Comparison of ENCODE assay signal across 2 cellular contexts in the genomic region with DNA sequence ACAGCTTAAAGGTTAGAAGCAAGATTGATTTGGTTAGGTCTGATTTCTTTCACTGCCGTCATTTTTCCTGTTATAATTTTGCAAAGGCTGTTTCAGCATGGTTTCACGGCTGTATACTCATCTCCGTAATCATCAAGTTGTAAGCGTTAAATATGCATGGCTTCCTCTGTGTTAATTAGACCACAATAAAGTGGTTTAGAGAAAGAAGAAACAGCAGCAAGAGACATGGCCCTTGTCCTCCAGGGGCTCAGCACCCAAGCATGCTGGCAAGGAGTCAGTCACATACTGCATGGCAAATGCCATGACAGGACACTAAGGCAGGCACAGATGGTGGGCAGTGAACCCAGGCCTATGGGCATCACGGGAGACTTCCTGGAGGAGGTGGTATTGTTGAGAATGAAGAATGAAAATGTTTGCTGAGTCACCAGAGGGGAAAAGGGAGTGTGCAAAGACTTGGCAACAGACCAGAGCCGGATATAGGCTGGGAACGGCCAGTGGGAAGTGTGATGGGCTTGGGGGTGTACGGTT.
TF ChIP-seq lines count a peak whose summit lies in the region.

No MANE protein-coding gene starts in this region.

TF ChIP-seq in GM23338, 12 proteins besides CTCF, POLR2A, EP300 and RAD21 (continued from another document):
- TF ChIP-seq, protein P1, sequence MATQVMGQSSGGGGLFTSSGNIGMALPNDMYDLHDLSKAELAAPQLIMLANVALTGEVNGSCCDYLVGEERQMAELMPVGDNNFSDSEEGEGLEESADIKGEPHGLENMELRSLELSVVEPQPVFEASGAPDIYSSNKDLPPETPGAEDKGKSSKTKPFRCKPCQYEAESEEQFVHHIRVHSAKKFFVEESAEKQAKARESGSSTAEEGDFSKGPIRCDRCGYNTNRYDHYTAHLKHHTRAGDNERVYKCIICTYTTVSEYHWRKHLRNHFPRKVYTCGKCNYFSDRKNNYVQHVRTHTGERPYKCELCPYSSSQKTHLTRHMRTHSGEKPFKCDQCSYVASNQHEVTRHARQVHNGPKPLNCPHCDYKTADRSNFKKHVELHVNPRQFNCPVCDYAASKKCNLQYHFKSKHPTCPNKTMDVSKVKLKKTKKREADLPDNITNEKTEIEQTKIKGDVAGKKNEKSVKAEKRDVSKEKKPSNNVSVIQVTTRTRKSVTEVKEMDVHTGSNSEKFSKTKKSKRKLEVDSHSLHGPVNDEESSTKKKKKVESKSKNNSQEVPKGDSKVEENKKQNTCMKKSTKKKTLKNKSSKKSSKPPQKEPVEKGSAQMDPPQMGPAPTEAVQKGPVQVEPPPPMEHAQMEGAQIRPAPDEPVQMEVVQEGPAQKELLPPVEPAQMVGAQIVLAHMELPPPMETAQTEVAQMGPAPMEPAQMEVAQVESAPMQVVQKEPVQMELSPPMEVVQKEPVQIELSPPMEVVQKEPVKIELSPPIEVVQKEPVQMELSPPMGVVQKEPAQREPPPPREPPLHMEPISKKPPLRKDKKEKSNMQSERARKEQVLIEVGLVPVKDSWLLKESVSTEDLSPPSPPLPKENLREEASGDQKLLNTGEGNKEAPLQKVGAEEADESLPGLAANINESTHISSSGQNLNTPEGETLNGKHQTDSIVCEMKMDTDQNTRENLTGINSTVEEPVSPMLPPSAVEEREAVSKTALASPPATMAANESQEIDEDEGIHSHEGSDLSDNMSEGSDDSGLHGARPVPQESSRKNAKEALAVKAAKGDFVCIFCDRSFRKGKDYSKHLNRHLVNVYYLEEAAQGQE (IDR thresholded peaks at IDR 0.05; ENCODE audit: unreplicated experiment) = no peak
- TF ChIP-seq ZNF114 (CRISPR knock-in tag; IDR thresholded peaks at IDR 0.05) (no peak), CREB1 (CRISPR knock-in tag; IDR thresholded peaks at IDR 0.05; ENCODE audit: low read depth) (no peak), EZH2 (IDR thresholded peaks at IDR 0.05; ENCODE audit: low read depth, unreplicated experiment) (no peak), ZNF331 (CRISPR knock-in tag; IDR thresholded peaks at IDR 0.05; ENCODE audit: low read depth) (no peak), EZH2phosphoT487 (IDR thresholded peaks at IDR 0.05; ENCODE audit: unreplicated experiment) (no peak), JUNB (IDR thresholded peaks at IDR 0.05; ENCODE audit: unreplicated experiment) (no peak)
- TF ChIP-seq, protein P2, sequence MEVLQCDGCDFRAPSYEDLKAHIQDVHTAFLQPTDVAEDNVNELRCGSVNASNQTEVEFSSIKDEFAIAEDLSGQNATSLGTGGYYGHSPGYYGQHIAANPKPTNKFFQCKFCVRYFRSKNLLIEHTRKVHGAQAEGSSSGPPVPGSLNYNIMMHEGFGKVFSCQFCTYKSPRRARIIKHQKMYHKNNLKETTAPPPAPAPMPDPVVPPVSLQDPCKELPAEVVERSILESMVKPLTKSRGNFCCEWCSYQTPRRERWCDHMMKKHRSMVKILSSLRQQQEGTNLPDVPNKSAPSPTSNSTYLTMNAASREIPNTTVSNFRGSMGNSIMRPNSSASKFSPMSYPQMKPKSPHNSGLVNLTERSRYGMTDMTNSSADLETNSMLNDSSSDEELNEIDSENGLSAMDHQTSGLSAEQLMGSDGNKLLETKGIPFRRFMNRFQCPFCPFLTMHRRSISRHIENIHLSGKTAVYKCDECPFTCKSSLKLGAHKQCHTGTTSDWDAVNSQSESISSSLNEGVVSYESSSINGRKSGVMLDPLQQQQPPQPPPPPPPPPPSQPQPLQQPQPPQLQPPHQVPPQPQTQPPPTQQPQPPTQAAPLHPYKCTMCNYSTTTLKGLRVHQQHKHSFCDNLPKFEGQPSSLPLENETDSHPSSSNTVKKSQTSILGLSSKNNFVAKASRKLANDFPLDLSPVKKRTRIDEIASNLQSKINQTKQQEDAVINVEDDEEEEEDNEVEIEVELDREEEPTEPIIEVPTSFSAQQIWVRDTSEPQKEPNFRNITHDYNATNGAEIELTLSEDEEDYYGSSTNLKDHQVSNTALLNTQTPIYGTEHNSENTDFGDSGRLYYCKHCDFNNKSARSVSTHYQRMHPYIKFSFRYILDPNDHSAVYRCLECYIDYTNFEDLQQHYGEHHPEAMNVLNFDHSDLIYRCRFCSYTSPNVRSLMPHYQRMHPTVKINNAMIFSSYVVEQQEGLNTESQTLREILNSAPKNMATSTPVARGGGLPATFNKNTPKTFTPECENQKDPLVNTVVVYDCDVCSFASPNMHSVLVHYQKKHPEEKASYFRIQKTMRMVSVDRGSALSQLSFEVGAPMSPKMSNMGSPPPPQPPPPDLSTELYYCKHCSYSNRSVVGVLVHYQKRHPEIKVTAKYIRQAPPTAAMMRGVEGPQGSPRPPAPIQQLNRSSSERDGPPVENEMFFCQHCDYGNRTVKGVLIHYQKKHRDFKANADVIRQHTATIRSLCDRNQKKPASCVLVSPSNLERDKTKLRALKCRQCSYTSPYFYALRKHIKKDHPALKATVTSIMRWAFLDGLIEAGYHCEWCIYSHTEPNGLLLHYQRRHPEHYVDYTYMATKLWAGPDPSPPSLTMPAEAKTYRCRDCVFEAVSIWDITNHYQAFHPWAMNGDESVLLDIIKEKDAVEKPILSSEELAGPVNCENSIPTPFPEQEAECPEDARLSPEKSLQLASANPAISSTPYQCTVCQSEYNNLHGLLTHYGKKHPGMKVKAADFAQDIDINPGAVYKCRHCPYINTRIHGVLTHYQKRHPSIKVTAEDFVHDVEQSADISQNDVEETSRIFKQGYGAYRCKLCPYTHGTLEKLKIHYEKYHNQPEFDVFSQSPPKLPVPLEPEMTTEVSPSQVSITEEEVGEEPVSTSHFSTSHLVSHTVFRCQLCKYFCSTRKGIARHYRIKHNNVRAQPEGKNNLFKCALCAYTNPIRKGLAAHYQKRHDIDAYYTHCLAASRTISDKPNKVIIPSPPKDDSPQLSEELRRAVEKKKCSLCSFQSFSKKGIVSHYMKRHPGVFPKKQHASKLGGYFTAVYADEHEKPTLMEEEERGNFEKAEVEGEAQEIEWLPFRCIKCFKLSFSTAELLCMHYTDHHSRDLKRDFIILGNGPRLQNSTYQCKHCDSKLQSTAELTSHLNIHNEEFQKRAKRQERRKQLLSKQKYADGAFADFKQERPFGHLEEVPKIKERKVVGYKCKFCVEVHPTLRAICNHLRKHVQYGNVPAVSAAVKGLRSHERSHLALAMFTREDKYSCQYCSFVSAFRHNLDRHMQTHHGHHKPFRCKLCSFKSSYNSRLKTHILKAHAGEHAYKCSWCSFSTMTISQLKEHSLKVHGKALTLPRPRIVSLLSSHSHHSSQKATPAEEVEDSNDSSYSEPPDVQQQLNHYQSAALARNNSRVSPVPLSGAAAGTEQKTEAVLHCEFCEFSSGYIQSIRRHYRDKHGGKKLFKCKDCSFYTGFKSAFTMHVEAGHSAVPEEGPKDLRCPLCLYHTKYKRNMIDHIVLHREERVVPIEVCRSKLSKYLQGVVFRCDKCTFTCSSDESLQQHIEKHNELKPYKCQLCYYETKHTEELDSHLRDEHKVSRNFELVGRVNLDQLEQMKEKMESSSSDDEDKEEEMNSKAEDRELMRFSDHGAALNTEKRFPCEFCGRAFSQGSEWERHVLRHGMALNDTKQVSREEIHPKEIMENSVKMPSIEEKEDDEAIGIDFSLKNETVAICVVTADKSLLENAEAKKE (CRISPR knock-in tag; IDR thresholded peaks at IDR 0.05) = no peak
- TF ChIP-seq, protein P3, sequence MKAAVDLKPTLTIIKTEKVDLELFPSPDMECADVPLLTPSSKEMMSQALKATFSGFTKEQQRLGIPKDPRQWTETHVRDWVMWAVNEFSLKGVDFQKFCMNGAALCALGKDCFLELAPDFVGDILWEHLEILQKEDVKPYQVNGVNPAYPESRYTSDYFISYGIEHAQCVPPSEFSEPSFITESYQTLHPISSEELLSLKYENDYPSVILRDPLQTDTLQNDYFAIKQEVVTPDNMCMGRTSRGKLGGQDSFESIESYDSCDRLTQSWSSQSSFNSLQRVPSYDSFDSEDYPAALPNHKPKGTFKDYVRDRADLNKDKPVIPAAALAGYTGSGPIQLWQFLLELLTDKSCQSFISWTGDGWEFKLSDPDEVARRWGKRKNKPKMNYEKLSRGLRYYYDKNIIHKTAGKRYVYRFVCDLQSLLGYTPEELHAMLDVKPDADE (IDR thresholded peaks at IDR 0.05) = no peak
TF ChIP-seq in GM23338: peak in this region for 0.

TF ChIP-seq in HepG2, 621 proteins besides CTCF, POLR2A, EP300 and RAD21 (continued from another document):
- TF ChIP-seq, protein P4, sequence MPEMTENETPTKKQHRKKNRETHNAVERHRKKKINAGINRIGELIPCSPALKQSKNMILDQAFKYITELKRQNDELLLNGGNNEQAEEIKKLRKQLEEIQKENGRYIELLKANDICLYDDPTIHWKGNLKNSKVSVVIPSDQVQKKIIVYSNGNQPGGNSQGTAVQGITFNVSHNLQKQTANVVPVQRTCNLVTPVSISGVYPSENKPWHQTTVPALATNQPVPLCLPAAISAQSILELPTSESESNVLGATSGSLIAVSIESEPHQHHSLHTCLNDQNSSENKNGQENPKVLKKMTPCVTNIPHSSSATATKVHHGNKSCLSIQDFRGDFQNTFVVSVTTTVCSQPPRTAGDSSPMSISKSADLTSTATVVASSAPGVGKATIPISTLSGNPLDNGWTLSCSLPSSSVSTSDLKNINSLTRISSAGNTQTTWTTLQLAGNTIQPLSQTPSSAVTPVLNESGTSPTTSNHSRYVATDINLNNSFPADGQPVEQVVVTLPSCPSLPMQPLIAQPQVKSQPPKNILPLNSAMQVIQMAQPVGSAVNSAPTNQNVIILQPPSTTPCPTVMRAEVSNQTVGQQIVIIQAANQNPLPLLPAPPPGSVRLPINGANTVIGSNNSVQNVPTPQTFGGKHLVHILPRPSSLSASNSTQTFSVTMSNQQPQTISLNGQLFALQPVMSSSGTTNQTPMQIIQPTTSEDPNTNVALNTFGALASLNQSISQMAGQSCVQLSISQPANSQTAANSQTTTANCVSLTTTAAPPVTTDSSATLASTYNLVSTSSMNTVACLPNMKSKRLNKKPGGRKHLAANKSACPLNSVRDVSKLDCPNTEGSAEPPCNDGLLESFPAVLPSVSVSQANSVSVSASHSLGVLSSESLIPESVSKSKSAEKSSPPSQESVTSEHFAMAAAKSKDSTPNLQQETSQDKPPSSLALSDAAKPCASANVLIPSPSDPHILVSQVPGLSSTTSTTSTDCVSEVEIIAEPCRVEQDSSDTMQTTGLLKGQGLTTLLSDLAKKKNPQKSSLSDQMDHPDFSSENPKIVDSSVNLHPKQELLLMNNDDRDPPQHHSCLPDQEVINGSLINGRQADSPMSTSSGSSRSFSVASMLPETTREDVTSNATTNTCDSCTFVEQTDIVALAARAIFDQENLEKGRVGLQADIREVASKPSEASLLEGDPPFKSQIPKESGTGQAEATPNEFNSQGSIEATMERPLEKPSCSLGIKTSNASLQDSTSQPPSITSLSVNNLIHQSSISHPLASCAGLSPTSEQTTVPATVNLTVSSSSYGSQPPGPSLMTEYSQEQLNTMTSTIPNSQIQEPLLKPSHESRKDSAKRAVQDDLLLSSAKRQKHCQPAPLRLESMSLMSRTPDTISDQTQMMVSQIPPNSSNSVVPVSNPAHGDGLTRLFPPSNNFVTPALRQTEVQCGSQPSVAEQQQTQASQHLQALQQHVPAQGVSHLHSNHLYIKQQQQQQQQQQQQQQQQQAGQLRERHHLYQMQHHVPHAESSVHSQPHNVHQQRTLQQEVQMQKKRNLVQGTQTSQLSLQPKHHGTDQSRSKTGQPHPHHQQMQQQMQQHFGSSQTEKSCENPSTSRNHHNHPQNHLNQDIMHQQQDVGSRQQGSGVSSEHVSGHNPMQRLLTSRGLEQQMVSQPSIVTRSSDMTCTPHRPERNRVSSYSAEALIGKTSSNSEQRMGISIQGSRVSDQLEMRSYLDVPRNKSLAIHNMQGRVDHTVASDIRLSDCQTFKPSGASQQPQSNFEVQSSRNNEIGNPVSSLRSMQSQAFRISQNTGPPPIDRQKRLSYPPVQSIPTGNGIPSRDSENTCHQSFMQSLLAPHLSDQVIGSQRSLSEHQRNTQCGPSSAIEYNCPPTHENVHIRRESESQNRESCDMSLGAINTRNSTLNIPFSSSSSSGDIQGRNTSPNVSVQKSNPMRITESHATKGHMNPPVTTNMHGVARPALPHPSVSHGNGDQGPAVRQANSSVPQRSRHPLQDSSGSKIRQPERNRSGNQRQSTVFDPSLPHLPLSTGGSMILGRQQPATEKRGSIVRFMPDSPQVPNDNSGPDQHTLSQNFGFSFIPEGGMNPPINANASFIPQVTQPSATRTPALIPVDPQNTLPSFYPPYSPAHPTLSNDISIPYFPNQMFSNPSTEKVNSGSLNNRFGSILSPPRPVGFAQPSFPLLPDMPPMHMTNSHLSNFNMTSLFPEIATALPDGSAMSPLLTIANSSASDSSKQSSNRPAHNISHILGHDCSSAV (CRISPR knock-in tag; IDR thresholded peaks at IDR 0.05; ENCODE audit: borderline replicate concordance) = no peak
- no peak for TF ChIP-seq ZNF878 (CRISPR knock-in tag; IDR thresholded peaks at IDR 0.05)
